6 cellular contexts compared by ENCODE assay signal in genomic region chr11:67392182-67392715, GRCh38. TPM values are rescaled to one million over a fixed set of nuclear protein-coding genes. Genes with fewer than 3 reads are reported as not detected.
DNase-seq lines count a peak whose midpoint lies in the region; TF ChIP-seq lines count a peak whose summit lies in the region.

No MANE protein-coding gene starts in this region.

- H3K36me3 ChIP-seq in H7 (replicated peaks; ENCODE audit: control insufficient read depth, insufficient read depth, low read length) (peaks cover 8% of the 10 kb centered on the region), ascending aorta (peaks cover 3 to 15% of the 10 kb centered on the region in 2 donors)

- H3K4me3 ChIP-seq in H7 (ENCODE audit: insufficient read depth, low read depth, low read length), result peak overlapping the region; percentile 89
- peak overlapping the region; percentile 72 to 84 for H3K4me3 ChIP-seq in ascending aorta

- H3K9me3 Mint-ChIP-seq in neural crest cell, result no peaks in the 10 kb centered on the region

- H3K4me3 Mint-ChIP-seq in neural crest cell, result peak overlapping the region; percentile 93

- peaks cover 14% of the 10 kb centered on the region for H3K27me3 Mint-ChIP-seq in neural crest cell (ENCODE audit: low read depth)

- H3K36me3 Mint-ChIP-seq in neural crest cell (ENCODE audit: low read depth), result no peaks in the 10 kb centered on the region

- TF ChIP-seq CTCF in ascending aorta (IDR thresholded peaks at IDR 0.05) (no peak), neural crest cell (conservative IDR thresholded peaks at IDR 0.05) (no peak)

- H3K27ac ChIP-seq in ascending aorta, result peak overlapping the region; percentile 51 to 59

- H3K4me1 Mint-ChIP-seq in neural crest cell, result peaks cover 29% of the 10 kb centered on the region

- intact Hi-C loops in ascending aorta (cut with DNase I), result loop anchor here (5.0 kb wide), 1 partner anchor 35 kb away; the partner anchor contains the start of gene RPS6KB2

- no peaks in the 10 kb centered on the region for H3K27me3 ChIP-seq in H7 (ENCODE audit: control insufficient read depth, insufficient read depth, low read length)
- no peaks in the 10 kb centered on the region for H3K27me3 ChIP-seq in ascending aorta

- no peaks in the 10 kb centered on the region for H3K9me3 ChIP-seq in ascending aorta

- peak overlapping the region; percentile 81 for H3K27ac Mint-ChIP-seq in neural crest cell (ENCODE audit: unreplicated experiment)

- H3K4me1 ChIP-seq in ascending aorta, result peaks cover 7 to 15% of the 10 kb centered on the region in 2 donors

- peak; percentile 77 for DNase-seq in H7
- no peak for DNase-seq in ascending aorta (ENCODE audit: low spot score in 2 of 2)
- peak; percentile 28 for DNase-seq in neural crest cell (ENCODE audit: low read depth, low spot score)
- DNase-seq in UCSD-AML1 (lab: John Stamatoyannopoulos, UW; ENCODE audit: unreplicated experiment), result no peak
- DNase-seq in activated CD4-positive, alpha-beta T cell treated with anti-CD3 and anti-CD28 coated beads, Interleukin-2, amount 50 U/mL, for 4 hours, result no peak
- no peak for DNase-seq in NCI-H2196 (lab: John Stamatoyannopoulos, UW; ENCODE audit: unreplicated experiment)

RNA-seq across cellular contexts. Expression of gene RAD9A, which starts 0.5 kb away (rescaled TPM):
- 20.2 and 27.0 TPM in 2 replicates for total RNA-seq in H7 (2014; rRNA removed; shearing (Covaris generic))
- total RNA-seq in ascending aorta (22.6 TPM), neural crest cell (46.1 and 49.4 TPM in 2 replicates)

RNA-seq across cellular contexts. Expression of gene PPP1CA, which starts 9.4 kb away (rescaled TPM):
- total RNA-seq in H7 (2014; rRNA removed; shearing (Covaris generic)), result 246 and 314 TPM in 2 replicates
- total RNA-seq in ascending aorta, result 113 TPM
- 222 and 223 TPM in 2 replicates for total RNA-seq in neural crest cell

RNA-seq across cellular contexts. Expression of gene TBC1D10C, which starts 11.6 kb away (rescaled TPM):
- total RNA-seq in H7 (2014; rRNA removed; shearing (Covaris generic)), result 0.44 and 0.52 TPM in 2 replicates
- 0.64 TPM for total RNA-seq in ascending aorta
- 0.66 and 1.8 TPM in 2 replicates for total RNA-seq in neural crest cell

RNA-seq across cellular contexts. Expression of gene CLCF1, which starts 18.9 kb away (rescaled TPM):
- total RNA-seq in H7 (2014; rRNA removed; shearing (Covaris generic)), result 3.7 and 4.4 TPM in 2 replicates
- 32.6 TPM for total RNA-seq in ascending aorta
- total RNA-seq in neural crest cell, result 0.41 and 0.68 TPM in 2 replicates

RNA-seq across cellular contexts. Expression of gene CARNS1, which starts 23.2 kb away (rescaled TPM):
- 0.07 and 0.17 TPM in 2 replicates for total RNA-seq in H7 (2014; rRNA removed; shearing (Covaris generic))
- total RNA-seq in ascending aorta, result 6.0 TPM
- total RNA-seq in neural crest cell, result 0.07 and 0.12 TPM in 2 replicates

Comparison
In these comparisons a context has a peak if more than half of its experiments do, and no peak if none do; other contexts are left out.
1. DNase-seq: peak in H7 (single experiment) and neural crest cell (single experiment); none in ascending aorta (0 of 2), UCSD-AML1 (single experiment), activated CD4-positive, alpha-beta T cell treated with anti-CD3 and anti-CD28 coated beads, Interleukin-2, amount 50 U/mL, for 4 hours (0 of 2) and NCI-H2196 (single experiment).